8 cellular contexts compared by ENCODE assay signal in the genomic region with DNA sequence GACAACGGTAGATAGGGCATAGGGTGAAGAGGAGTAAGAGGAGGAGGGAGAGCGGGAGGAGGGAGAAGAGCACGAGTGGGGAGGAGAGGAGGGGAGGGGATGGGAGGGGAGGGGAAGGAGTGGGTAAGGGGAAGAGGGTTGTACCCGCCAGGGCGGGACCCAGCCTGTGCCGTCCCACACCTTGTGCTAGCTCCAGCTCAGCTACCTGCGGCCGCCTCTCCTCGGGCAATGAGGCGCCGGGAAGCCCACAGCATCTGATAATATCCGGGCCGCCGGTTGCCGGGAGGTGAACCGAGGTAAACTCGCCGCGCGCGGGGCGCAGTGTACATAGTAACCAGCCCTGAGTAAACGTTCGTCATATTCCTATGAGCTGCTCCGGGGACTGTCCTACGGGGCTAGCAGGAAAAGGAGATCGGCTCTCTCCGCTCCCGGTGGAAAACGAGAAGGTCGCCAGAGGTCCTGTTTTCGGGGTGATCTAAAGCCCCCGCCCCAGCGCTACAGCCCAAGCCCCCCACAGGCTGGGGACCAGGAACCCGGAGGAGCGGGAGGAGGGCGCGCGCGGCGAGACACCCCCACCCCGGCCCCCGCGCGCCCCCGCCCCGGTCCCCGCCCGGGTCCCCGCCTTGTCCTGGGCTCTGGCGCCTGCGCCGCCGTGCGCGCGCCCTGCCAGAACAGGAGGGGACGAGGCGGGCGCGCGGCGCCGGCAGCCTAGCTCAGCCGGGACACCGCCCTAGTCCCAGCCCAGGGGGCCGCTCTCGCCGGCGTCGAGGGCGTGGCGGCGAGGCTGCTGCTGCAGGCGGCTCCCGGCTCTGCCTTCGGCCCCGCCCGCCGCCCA. TPM values are rescaled to one million over a fixed set of nuclear protein-coding genes. Genes with fewer than 3 reads are reported as not detected.
DNase-seq lines count a peak whose midpoint lies in the region; ATAC-seq and TF ChIP-seq lines count a peak whose summit lies in the region.

Gene RCAN3 (plus strand): TSS at position 669 of the 835 bp plus-strand sequence. CDS start 11,537 bp downstream, outside the sequence.

- H3K36me3 ChIP-seq in HEK293 (ENCODE audit: control insufficient read depth in 2 of 2, insufficient read depth in 1 of 2, low read length in 2 of 2) (no peaks in the 10 kb centered on the region), psoas muscle (ENCODE audit: insufficient read depth in 1 of 2, low read depth in 1 of 2) (no peaks in the 10 kb centered on the region)

- POLR2A ChIA-PET in HEK293 (lab: Yijun Ruan, JAX) = interaction anchor here (0.6 to 1.9 kb wide), 13 partner anchors 9 to 243 kb away, joined by 3 to 9 read pairs (median 4); partner anchors contain the start of genes CLIC4 and NIPAL3

- CTCF ChIA-PET in HEK293 (lab: Yijun Ruan, JAX) = interaction anchor here (0.7 to 2.3 kb wide), 4 partner anchors 10 to 301 kb away, joined by 3 to 11 read pairs (median 6); no protein-coding TSS in a partner anchor

- H3K27me3 ChIP-seq in right cardiac atrium (ENCODE audit: control insufficient read depth, insufficient read depth) (no peaks in the 10 kb centered on the region), psoas muscle (ENCODE audit: insufficient read depth in 3 of 3, low read length in 2 of 3) (peaks cover 0 to 54% (median 15%) of the 10 kb centered on the region in 3 donors)

- under 1% methylated on average over 71 of the region's 80 CpGs for WGBS in right cardiac atrium
- WGBS in psoas muscle, 3 donors = 0 to 1% (median 0%) methylated on average over 44 to 76 of the region's 80 CpGs

- intact Hi-C loops in right cardiac atrium (cut with DNase I) (loop anchor here in 1 of 4 donors (10.0 kb wide), 1 partner anchor 88 kb away; the partner anchor contains the start of genes NIPAL3 and STPG1), psoas muscle (cut with DNase I) (no loop called here)

- no peak for TF ChIP-seq CTCF in HEK293 (tag by site-specific recombination; IDR thresholded peaks at IDR 0.05)
- TF ChIP-seq CTCF in psoas muscle (IDR thresholded peaks at IDR 0.05) = no peak

- ATAC-seq in right cardiac atrium = peak; percentile 98
- peak; percentile 61 to 93 (median 84) for ATAC-seq in psoas muscle

- H3K4me3 ChIP-seq in HEK293 (ENCODE audit: low read depth, low read length) = peak within 1 kb of the TSS; percentile 80
- H3K4me3 ChIP-seq in right cardiac atrium (ENCODE audit: low read length) = peak within 1 kb of the TSS; percentile 93
- H3K4me3 ChIP-seq in psoas muscle = peak within 1 kb of the TSS; percentile 61

- DNase-seq in COLO829 (ENCODE audit: low spot score) (peak; percentile 87), NCI-H1930 (lab: John Stamatoyannopoulos, UW) (peak; percentile 59 to 87), T-helper 22 cell (ENCODE audit: low read depth) (peak; percentile 89), anterior cingulate cortex (lab: John Stamatoyannopoulos, UW) (peak in 50 of 58 donors; percentile 8 to 79 (median 48)), right cardiac atrium (peak; percentile 89 to 95 (median 95)), psoas muscle (peak; percentile 81 to 88), ureter (ENCODE audit: low spot score) (peak; percentile 86)

- H3K27ac ChIP-seq in HEK293 (ENCODE audit: extremely low read depth, low read depth, low read length) = peak within 1 kb of the TSS; percentile 73
- peak within 1 kb of the TSS; percentile 82 for H3K27ac ChIP-seq in right cardiac atrium (ENCODE audit: low read length)
- peak within 1 kb of the TSS; percentile 32 for H3K27ac ChIP-seq in psoas muscle

- H3K9me3 ChIP-seq in HEK293 (ENCODE audit: control insufficient read depth, insufficient read depth, low read depth, low read length) = no peaks in the 10 kb centered on the region
- H3K9me3 ChIP-seq in right cardiac atrium (ENCODE audit: control insufficient read depth, low read length) = no peaks in the 10 kb centered on the region
- no peaks in the 10 kb centered on the region for H3K9me3 ChIP-seq in psoas muscle

- 0 out of 2 replicates have a peak, but pooled peaks cover 3% of the 10 kb centered on the region for H3K4me1 ChIP-seq in HEK293 (ENCODE audit: control insufficient read depth, insufficient read depth, low read length)
- H3K4me1 ChIP-seq in right cardiac atrium (ENCODE audit: control insufficient read depth, insufficient read depth, low read length) = no peaks in the 10 kb centered on the region
- no peaks in the 10 kb centered on the region for H3K4me1 ChIP-seq in psoas muscle

TF ChIP-seq in HEK293, 187 proteins besides CTCF, POLR2A, EP300 and RAD21 (continues in another document):
- TF ChIP-seq ZNF366 (tag by site-specific recombination; conservative IDR thresholded peaks at IDR 0.05) (peak; percentile 61), ZNF2 (tag by site-specific recombination; IDR thresholded peaks at IDR 0.05) (peak; percentile 34; the same call in 1 of the 2 replicates), TRIM28 (IDR thresholded peaks at IDR 0.05; ENCODE audit: borderline replicate concordance, low read length) (no peak), KLF9 (tag by site-specific recombination; IDR thresholded peaks at IDR 0.05; ENCODE audit: low read depth) (0 out of 2 replicates have a peak, but pooled peaks have one; percentile 31), IKZF3 (tag by site-specific recombination; IDR thresholded peaks at IDR 0.05) (peak; percentile 24; the same call in 1 of the 2 replicates), EGR2 (tag by site-specific recombination; IDR thresholded peaks at IDR 0.05; ENCODE audit: low read depth) (peak; percentile 63), SCRT1 (tag by site-specific recombination; IDR thresholded peaks at IDR 0.05; ENCODE audit: borderline replicate concordance) (no peak), ZNF416 (tag by site-specific recombination; IDR thresholded peaks at IDR 0.05) (no peak), ZNF501 (tag by site-specific recombination; IDR thresholded peaks at IDR 0.05) (peak; percentile 24; the same call in 1 of the 2 replicates), ZBTB20 (tag by site-specific recombination; IDR thresholded peaks at IDR 0.05) (peak; percentile 50; the same call in 1 of the 2 replicates), KLF17 (tag by site-specific recombination; IDR thresholded peaks at IDR 0.05) (0 out of 2 replicates have a peak, but pooled peaks have one; percentile 34), ZNF37A (tag by site-specific recombination; IDR thresholded peaks at IDR 0.05) (no peak)
- TF ChIP-seq, protein P1, sequence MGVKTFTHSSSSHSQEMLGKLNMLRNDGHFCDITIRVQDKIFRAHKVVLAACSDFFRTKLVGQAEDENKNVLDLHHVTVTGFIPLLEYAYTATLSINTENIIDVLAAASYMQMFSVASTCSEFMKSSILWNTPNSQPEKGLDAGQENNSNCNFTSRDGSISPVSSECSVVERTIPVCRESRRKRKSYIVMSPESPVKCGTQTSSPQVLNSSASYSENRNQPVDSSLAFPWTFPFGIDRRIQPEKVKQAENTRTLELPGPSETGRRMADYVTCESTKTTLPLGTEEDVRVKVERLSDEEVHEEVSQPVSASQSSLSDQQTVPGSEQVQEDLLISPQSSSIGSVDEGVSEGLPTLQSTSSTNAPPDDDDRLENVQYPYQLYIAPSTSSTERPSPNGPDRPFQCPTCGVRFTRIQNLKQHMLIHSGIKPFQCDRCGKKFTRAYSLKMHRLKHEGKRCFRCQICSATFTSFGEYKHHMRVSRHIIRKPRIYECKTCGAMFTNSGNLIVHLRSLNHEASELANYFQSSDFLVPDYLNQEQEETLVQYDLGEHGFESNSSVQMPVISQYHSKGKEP (tag by site-specific recombination; IDR thresholded peaks at IDR 0.05) = 0 out of 2 replicates have a peak, but pooled peaks have one; percentile 21
- TF ChIP-seq, protein P2, sequence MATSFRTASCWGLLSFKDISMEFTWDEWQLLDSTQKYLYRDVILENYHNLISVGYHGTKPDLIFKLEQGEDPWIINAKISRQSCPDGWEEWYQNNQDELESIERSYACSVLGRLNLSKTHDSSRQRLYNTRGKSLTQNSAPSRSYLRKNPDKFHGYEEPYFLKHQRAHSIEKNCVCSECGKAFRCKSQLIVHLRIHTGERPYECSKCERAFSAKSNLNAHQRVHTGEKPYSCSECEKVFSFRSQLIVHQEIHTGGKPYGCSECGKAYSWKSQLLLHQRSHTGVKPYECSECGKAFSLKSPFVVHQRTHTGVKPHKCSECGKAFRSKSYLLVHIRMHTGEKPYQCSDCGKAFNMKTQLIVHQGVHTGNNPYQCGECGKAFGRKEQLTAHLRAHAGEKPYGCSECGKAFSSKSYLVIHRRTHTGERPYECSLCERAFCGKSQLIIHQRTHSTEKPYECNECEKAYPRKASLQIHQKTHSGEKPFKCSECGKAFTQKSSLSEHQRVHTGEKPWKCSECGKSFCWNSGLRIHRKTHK (tag by site-specific recombination; IDR thresholded peaks at IDR 0.05) = no peak
- TF ChIP-seq, protein P3, sequence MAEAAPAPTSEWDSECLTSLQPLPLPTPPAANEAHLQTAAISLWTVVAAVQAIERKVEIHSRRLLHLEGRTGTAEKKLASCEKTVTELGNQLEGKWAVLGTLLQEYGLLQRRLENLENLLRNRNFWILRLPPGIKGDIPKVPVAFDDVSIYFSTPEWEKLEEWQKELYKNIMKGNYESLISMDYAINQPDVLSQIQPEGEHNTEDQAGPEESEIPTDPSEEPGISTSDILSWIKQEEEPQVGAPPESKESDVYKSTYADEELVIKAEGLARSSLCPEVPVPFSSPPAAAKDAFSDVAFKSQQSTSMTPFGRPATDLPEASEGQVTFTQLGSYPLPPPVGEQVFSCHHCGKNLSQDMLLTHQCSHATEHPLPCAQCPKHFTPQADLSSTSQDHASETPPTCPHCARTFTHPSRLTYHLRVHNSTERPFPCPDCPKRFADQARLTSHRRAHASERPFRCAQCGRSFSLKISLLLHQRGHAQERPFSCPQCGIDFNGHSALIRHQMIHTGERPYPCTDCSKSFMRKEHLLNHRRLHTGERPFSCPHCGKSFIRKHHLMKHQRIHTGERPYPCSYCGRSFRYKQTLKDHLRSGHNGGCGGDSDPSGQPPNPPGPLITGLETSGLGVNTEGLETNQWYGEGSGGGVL (tag by site-specific recombination; IDR thresholded peaks at IDR 0.05) = peak; percentile 98

RNA-seq across cellular contexts. Expression of gene RCAN3, which starts in this region (rescaled TPM):
- total RNA-seq in right cardiac atrium (1 to 10 TPM; 5.7 to 6.6 (median 6.3) TPM), psoas muscle (1 to 10 TPM in 3 of 4 donors, under 1 TPM in 1; 0.96 to 3.0 (median 1.8) TPM), ureter (19.0 TPM)
- polyA plus RNA-seq in right cardiac atrium (2.1 TPM), psoas muscle (under 1 TPM; 0.31 to 0.81 (median 0.77) TPM)

Comparison
In these comparisons a context has a peak if more than half of its experiments do, and no peak if none do; other contexts are left out.
1. Peak in every context shown above with its lines: DNase-seq, ATAC-seq, H3K4me3 ChIP-seq and H3K27ac ChIP-seq.
2. H3K27ac ChIP-seq: peak in every context shown above with its lines; median percentile 82 in right cardiac atrium; 73 in HEK293; 32 in psoas muscle.